Comparison of ENCODE assay signal across 16 cellular contexts in the genomic region with DNA sequence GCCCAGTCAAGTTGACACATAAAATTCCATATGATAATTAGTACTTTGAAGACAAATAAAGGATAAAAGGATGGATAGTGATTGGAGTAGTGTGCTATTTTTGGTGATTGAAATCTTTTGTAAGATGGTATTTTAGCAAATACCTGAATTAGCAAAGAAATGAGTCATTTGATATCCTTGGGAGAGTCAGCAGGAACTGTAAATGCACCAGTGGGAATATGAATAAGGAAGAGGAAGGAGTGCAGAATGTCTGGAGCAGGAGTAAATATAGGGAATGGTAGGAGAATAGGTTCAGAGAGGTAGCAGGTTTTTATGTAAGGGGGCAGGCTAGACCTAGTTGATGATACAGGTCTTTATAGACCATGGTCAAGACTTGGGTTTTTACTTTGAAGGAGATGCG.
DNase-seq lines count a peak whose midpoint lies in the region; FAIRE-seq and TF ChIP-seq lines count a peak whose summit lies in the region.
"Had no signal": no experiment of that assay in that cellular context is flagged by ENCODE, and none has a peak within 500 bp of the region (broad histone marks: within the 10 kb centered on the region; RNA-seq: fewer than 3 reads in every experiment).

No MANE protein-coding gene starts in this region.

- H4K20me1 ChIP-seq in astrocyte (ENCODE audit: insufficient read depth, low read length), result peaks cover 6% of the 10 kb centered on the region
- H4K20me1 ChIP-seq: BLaER1 treated with 17β-estradiol and CSF1 and Interleukin-3, amounts not matched to agents 10 nM and 100 nM had no signal

- no peaks in the 10 kb centered on the region for H3K4me1 ChIP-seq in astrocyte (ENCODE audit: insufficient read depth, low read length)
- H3K4me1 ChIP-seq in Caco-2, result no peaks in the 10 kb centered on the region
- H3K4me1 ChIP-seq: BLaER1 treated with 17β-estradiol and CSF1 and Interleukin-3, amounts not matched to agents 10 nM and 100 nM had no signal

- no peaks in the 10 kb centered on the region for H3K9me3 ChIP-seq in astrocyte (ENCODE audit: insufficient read depth, low read depth, low read length)
- no peaks in the 10 kb centered on the region for H3K9me3 ChIP-seq in Caco-2

- H3K4me3 Mint-ChIP-seq in astrocyte (ENCODE audit: unreplicated experiment) (no peak overlapping the region), Caco-2 (ENCODE audit: unreplicated experiment) (no peak overlapping the region)

- H3K4me3 ChIP-seq in AG10803 (ENCODE audit: low read length), result no peak overlapping the region
- H3K4me3 ChIP-seq in astrocyte (ENCODE audit: insufficient read depth, low read depth, low read length), result no peak overlapping the region
- H3K4me3 ChIP-seq in Caco-2 (ENCODE audit: low read depth, low read length), result no peak overlapping the region
- H3K4me3 ChIP-seq: BLaER1 treated with 17β-estradiol and CSF1 and Interleukin-3, amounts not matched to agents 10 nM and 100 nM; SK-N-MC had no signal

- POLR2A ChIA-PET in Caco-2 (lab: Charles Lee), result no interaction called here
- POLR2A ChIA-PET in RWPE1 (lab: Yijun Ruan, JAX; ENCODE audit: low non-redundant PET), result no interaction called here

- no TSS peak for BruUV-seq in Caco-2 (replicated peaks; lab: Mats Ljungman, UMichigan)

- H3K4me2 ChIP-seq in astrocyte (ENCODE audit: low read length), result no peak overlapping the region
- H3K4me2 ChIP-seq: BLaER1 treated with 17β-estradiol and CSF1 and Interleukin-3, amounts not matched to agents 10 nM and 100 nM had no signal

- H3K27ac Mint-ChIP-seq in astrocyte (ENCODE audit: unreplicated experiment) (no peak overlapping the region), Caco-2 (ENCODE audit: unreplicated experiment) (no peak overlapping the region)

- peak; percentile 8 for DNase-seq in AG10803 (ENCODE audit: low read depth)
- peak; percentile 7 for DNase-seq in HT1080 (ENCODE audit: low read depth)
- DNase-seq in astrocyte (ENCODE audit: low read depth), result peak; percentile 25
- DNase-seq in kidney tubule cell (ENCODE audit: low spot score), result peak; percentile 36
- no peak for DNase-seq in foreskin melanocyte
- DNase-seq in Caco-2, result no peak
- DNase-seq in NCI-H2107 (lab: John Stamatoyannopoulos, UW), result no peak
- DNase-seq in RWPE1 (ENCODE audit: low spot score), result no peak
- DNase-seq: Karpas-422, NCI-H187, NCI-H510A, Right ventricle myocardium superior had no signal

- H3K4me1 Mint-ChIP-seq in astrocyte (ENCODE audit: low read depth, unreplicated experiment) (peaks cover 6% of the 10 kb centered on the region), Caco-2 (ENCODE audit: low read depth, unreplicated experiment) (no peaks in the 10 kb centered on the region)

- no peaks in the 10 kb centered on the region for H3K36me3 ChIP-seq in astrocyte (ENCODE audit: insufficient read depth, low read length)
- no peaks in the 10 kb centered on the region for H3K36me3 ChIP-seq in Caco-2 (ENCODE audit: control insufficient read depth, insufficient read depth, low read length)
- H3K36me3 ChIP-seq: BLaER1 treated with 17β-estradiol and CSF1 and Interleukin-3, amounts not matched to agents 10 nM and 100 nM had no signal

- H3K9me3 Mint-ChIP-seq in astrocyte (ENCODE audit: unreplicated experiment) (no peaks in the 10 kb centered on the region), Caco-2 (ENCODE audit: unreplicated experiment) (no peaks in the 10 kb centered on the region)

- H3K27me3 ChIP-seq in astrocyte (ENCODE audit: insufficient read depth, low read length) (no peaks in the 10 kb centered on the region), Caco-2 (replicated peaks; ENCODE audit: control insufficient read depth, insufficient read depth, low read length) (no peaks in the 10 kb centered on the region)
- H3K27me3 ChIP-seq: BLaER1 treated with 17β-estradiol and CSF1 and Interleukin-3, amounts not matched to agents 10 nM and 100 nM had no signal

- intact Hi-C loops in Caco-2 (cut with micrococcal nuclease; ENCODE audit: unreplicated experiment), result no loop called here

- H3K9ac ChIP-seq in astrocyte (ENCODE audit: low read length), result no peak overlapping the region
- H3K9ac ChIP-seq: BLaER1 treated with 17β-estradiol and CSF1 and Interleukin-3, amounts not matched to agents 10 nM and 100 nM had no signal

- H3K27me3 Mint-ChIP-seq in astrocyte (ENCODE audit: low read depth, unreplicated experiment) (no peaks in the 10 kb centered on the region), Caco-2 (ENCODE audit: insufficient read depth, unreplicated experiment) (no peaks in the 10 kb centered on the region)

- no peak for FAIRE-seq in astrocyte (lab: Jason Lieb, UNC)
- FAIRE-seq: A204.1, GM12892 had no signal

- H3K36me3 Mint-ChIP-seq in astrocyte (ENCODE audit: low read depth, unreplicated experiment), result no peaks in the 10 kb centered on the region
- H3K36me3 Mint-ChIP-seq in Caco-2 (ENCODE audit: insufficient read depth, unreplicated experiment), result no peaks in the 10 kb centered on the region

- no peak overlapping the region for H2AFZ ChIP-seq in astrocyte (ENCODE audit: low read depth, low read length)

- CTCF ChIA-PET in Caco-2 (lab: Charles Lee), result no interaction called here
- CTCF ChIA-PET in RWPE1 (lab: Yijun Ruan, JAX), result no interaction called here

- H3K27ac ChIP-seq in astrocyte (ENCODE audit: low read depth, low read length) (no peak overlapping the region), RWPE1 (no peak overlapping the region)
- H3K27ac ChIP-seq: BLaER1 treated with 17β-estradiol and CSF1 and Interleukin-3, amounts not matched to agents 10 nM and 100 nM; SK-N-MC had no signal

- no peak for TF ChIP-seq CTCF in AG10803 (conservative IDR thresholded peaks at IDR 0.05; ENCODE audit: low read length)
- no peak for TF ChIP-seq CTCF in astrocyte (IDR thresholded peaks at IDR 0.05; ENCODE audit: insufficient read depth, low read depth, low read length)
- no peak for TF ChIP-seq CTCF in Caco-2 (IDR thresholded peaks at IDR 0.05; ENCODE audit: insufficient read depth in 1 of 2, low read depth in 1 of 2, low read length in 1 of 2, severe bottlenecking in 1 of 2, unreplicated experiment in 1 of 2)
- TF ChIP-seq CTCF in RWPE1 (conservative IDR thresholded peaks at IDR 0.05; ENCODE audit: low read depth), result no peak

- H3K79me2 ChIP-seq in astrocyte (ENCODE audit: insufficient read depth, low read length), result no peaks in the 10 kb centered on the region

Comparison
In these comparisons a context has a peak if more than half of its experiments do, and no peak if none do; other contexts are left out.
1. DNase-seq: peak in AG10803 (single experiment), HT1080 (single experiment), astrocyte (single experiment) and kidney tubule cell (single experiment); none in foreskin melanocyte (single experiment), Caco-2 (0 of 2), NCI-H2107 (single experiment) and RWPE1 (single experiment).